Comparison of ENCODE assay signal across 1 cellular context in the genomic region with DNA sequence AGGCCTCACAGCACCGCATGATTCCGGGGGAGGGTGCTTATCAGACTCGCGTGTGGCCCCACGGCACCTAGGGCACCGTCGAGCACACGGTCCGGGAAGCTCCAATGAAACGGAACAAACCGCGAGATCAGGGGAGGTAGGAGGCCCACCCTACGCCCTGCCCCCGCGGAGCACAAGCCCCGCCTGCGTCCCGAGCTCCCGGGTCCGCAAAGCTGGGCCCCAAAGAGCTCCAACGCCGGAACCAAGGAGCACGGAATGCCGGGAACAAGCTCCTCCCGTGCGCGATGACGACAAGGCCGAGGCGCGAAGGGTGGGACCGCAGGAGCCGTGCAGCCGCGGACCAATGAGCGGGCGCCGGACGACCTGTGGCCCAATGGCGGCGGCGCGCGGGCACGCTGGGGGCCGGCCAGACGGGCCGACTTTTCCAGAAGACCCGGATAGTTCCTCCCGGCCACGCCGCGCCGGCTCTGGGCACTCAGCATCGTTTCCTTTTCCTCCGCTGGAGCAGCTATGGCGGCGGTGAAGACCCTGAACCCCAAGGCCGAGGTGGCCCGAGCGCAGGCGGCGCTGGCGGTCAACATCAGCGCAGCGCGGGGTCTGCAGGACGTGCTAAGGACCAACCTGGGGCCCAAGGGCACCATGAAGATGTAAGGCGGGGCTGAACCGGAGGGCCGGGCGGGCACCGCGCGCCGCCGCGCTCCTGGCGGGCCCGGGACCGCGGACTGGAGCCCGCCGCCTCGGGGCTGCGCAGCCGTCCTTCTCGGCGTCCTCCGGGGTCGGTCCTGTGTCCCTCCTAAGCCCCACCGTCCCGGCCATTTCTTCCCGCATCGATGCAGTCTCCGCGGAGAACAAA.
TF ChIP-seq lines count a peak whose summit lies in the region.

A gene with protein sequence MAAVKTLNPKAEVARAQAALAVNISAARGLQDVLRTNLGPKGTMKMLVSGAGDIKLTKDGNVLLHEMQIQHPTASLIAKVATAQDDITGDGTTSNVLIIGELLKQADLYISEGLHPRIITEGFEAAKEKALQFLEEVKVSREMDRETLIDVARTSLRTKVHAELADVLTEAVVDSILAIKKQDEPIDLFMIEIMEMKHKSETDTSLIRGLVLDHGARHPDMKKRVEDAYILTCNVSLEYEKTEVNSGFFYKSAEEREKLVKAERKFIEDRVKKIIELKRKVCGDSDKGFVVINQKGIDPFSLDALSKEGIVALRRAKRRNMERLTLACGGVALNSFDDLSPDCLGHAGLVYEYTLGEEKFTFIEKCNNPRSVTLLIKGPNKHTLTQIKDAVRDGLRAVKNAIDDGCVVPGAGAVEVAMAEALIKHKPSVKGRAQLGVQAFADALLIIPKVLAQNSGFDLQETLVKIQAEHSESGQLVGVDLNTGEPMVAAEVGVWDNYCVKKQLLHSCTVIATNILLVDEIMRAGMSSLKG (plus strand): TSS at position 427 of the 853 bp plus-strand sequence. CDS start 84 bp downstream, at position 511.
A gene (minus strand): TSS at position 106 of the 853 bp plus-strand sequence. CDS start 30,232 bp downstream, outside the sequence.

TF ChIP-seq in HEK293, 187 proteins besides CTCF, POLR2A, EP300 and RAD21 (continued from another document):
- TF ChIP-seq, protein P1, sequence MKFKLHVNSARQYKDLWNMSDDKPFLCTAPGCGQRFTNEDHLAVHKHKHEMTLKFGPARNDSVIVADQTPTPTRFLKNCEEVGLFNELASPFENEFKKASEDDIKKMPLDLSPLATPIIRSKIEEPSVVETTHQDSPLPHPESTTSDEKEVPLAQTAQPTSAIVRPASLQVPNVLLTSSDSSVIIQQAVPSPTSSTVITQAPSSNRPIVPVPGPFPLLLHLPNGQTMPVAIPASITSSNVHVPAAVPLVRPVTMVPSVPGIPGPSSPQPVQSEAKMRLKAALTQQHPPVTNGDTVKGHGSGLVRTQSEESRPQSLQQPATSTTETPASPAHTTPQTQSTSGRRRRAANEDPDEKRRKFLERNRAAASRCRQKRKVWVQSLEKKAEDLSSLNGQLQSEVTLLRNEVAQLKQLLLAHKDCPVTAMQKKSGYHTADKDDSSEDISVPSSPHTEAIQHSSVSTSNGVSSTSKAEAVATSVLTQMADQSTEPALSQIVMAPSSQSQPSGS (tag by site-specific recombination; IDR thresholded peaks at IDR 0.05; ENCODE audit: low read depth), result no peak
- TF ChIP-seq BCL11A (tag by site-specific recombination; IDR thresholded peaks at IDR 0.05; ENCODE audit: low read depth) (no peak), ZNF768 (tag by site-specific recombination; IDR thresholded peaks at IDR 0.05) (no peak), SP3 (tag by site-specific recombination; IDR thresholded peaks at IDR 0.05) (peak; percentile 87), ZFP3 (tag by site-specific recombination; IDR thresholded peaks at IDR 0.05; ENCODE audit: low read depth) (no peak), SCRT2 (tag by site-specific recombination; IDR thresholded peaks at IDR 0.05) (no peak), ZNF221 (tag by site-specific recombination; IDR thresholded peaks at IDR 0.05; ENCODE audit: borderline replicate concordance) (no peak), ZNF830 (tag by site-specific recombination; IDR thresholded peaks at IDR 0.05; ENCODE audit: low read depth) (no peak), ZNF624 (tag by site-specific recombination; IDR thresholded peaks at IDR 0.05) (no peak), ZNF248 (tag by site-specific recombination; IDR thresholded peaks at IDR 0.05) (no peak), SALL2 (tag by site-specific recombination; IDR thresholded peaks at IDR 0.05; ENCODE audit: borderline replicate concordance) (no peak), MEIS1 (CRISPR knock-in tag; IDR thresholded peaks at IDR 0.05; ENCODE audit: borderline replicate concordance) (no peak), PRDM1 (tag by site-specific recombination; IDR thresholded peaks at IDR 0.05) (no peak), GLIS2 (tag by site-specific recombination; IDR thresholded peaks at IDR 0.05) (peak; percentile 98), RBAK (tag by site-specific recombination; IDR thresholded peaks at IDR 0.05) (no peak), EGR2 (tag by site-specific recombination; IDR thresholded peaks at IDR 0.05; ENCODE audit: low read depth) (peak; percentile 76), ZFP37 (tag by site-specific recombination; IDR thresholded peaks at IDR 0.05) (no peak), ZXDB (tag by site-specific recombination; IDR thresholded peaks at IDR 0.05) (peak; percentile 79), ZNF76 (tag by site-specific recombination; IDR thresholded peaks at IDR 0.05; ENCODE audit: borderline replicate concordance, low read depth) (peak; percentile 87), ZNF600 (tag by site-specific recombination; IDR thresholded peaks at IDR 0.05) (no peak), ZNF112 (tag by site-specific recombination; IDR thresholded peaks at IDR 0.05) (no peak), ZNF174 (tag by site-specific recombination; IDR thresholded peaks at IDR 0.05) (no peak), ZNF571 (tag by site-specific recombination; IDR thresholded peaks at IDR 0.05) (no peak), ZBTB20 (tag by site-specific recombination; IDR thresholded peaks at IDR 0.05) (peak; percentile 96), ZNF184 (tag by site-specific recombination; IDR thresholded peaks at IDR 0.05) (no peak), ZNF510 (tag by site-specific recombination; IDR thresholded peaks at IDR 0.05; ENCODE audit: insufficient replicate concordance) (no peak), SETDB1 (IDR thresholded peaks at IDR 0.05; ENCODE audit: insufficient read length, low read length) (no peak), BCL11B (tag by site-specific recombination; IDR thresholded peaks at IDR 0.05; ENCODE audit: low read depth) (no peak)
- TF ChIP-seq, protein P2, sequence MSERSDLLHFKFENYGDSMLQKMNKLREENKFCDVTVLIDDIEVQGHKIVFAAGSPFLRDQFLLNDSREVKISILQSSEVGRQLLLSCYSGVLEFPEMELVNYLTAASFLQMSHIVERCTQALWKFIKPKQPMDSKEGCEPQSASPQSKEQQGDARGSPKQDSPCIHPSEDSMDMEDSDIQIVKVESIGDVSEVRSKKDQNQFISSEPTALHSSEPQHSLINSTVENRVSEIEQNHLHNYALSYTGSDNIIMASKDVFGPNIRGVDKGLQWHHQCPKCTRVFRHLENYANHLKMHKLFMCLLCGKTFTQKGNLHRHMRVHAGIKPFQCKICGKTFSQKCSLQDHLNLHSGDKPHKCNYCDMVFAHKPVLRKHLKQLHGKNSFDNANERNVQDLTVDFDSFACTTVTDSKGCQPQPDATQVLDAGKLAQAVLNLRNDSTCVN (tag by site-specific recombination; optimal IDR thresholded peaks at IDR 0.05), result peak; percentile 90
- TF ChIP-seq, protein P3, sequence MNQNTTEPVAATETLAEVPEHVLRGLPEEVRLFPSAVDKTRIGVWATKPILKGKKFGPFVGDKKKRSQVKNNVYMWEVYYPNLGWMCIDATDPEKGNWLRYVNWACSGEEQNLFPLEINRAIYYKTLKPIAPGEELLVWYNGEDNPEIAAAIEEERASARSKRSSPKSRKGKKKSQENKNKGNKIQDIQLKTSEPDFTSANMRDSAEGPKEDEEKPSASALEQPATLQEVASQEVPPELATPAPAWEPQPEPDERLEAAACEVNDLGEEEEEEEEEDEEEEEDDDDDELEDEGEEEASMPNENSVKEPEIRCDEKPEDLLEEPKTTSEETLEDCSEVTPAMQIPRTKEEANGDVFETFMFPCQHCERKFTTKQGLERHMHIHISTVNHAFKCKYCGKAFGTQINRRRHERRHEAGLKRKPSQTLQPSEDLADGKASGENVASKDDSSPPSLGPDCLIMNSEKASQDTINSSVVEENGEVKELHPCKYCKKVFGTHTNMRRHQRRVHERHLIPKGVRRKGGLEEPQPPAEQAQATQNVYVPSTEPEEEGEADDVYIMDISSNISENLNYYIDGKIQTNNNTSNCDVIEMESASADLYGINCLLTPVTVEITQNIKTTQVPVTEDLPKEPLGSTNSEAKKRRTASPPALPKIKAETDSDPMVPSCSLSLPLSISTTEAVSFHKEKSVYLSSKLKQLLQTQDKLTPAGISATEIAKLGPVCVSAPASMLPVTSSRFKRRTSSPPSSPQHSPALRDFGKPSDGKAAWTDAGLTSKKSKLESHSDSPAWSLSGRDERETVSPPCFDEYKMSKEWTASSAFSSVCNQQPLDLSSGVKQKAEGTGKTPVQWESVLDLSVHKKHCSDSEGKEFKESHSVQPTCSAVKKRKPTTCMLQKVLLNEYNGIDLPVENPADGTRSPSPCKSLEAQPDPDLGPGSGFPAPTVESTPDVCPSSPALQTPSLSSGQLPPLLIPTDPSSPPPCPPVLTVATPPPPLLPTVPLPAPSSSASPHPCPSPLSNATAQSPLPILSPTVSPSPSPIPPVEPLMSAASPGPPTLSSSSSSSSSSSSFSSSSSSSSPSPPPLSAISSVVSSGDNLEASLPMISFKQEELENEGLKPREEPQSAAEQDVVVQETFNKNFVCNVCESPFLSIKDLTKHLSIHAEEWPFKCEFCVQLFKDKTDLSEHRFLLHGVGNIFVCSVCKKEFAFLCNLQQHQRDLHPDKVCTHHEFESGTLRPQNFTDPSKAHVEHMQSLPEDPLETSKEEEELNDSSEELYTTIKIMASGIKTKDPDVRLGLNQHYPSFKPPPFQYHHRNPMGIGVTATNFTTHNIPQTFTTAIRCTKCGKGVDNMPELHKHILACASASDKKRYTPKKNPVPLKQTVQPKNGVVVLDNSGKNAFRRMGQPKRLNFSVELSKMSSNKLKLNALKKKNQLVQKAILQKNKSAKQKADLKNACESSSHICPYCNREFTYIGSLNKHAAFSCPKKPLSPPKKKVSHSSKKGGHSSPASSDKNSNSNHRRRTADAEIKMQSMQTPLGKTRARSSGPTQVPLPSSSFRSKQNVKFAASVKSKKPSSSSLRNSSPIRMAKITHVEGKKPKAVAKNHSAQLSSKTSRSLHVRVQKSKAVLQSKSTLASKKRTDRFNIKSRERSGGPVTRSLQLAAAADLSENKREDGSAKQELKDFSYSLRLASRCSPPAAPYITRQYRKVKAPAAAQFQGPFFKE (tag by site-specific recombination; IDR thresholded peaks at IDR 0.05; ENCODE audit: borderline replicate concordance), result no peak
- TF ChIP-seq, protein P4, sequence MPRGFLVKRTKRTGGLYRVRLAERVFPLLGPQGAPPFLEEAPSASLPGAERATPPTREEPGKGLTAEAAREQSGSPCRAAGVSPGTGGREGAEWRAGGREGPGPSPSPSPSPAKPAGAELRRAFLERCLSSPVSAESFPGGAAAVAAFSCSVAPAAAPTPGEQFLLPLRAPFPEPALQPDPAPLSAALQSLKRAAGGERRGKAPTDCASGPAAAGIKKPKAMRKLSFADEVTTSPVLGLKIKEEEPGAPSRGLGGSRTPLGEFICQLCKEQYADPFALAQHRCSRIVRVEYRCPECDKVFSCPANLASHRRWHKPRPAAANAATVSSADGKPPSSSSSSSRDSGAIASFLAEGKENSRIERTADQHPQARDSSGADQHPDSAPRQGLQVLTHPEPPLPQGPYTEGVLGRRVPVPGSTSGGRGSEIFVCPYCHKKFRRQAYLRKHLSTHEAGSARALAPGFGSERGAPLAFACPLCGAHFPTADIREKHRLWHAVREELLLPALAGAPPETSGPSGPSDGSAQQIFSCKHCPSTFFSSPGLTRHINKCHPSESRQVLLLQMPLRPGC (tag by site-specific recombination; IDR thresholded peaks at IDR 0.05), result no peak
- TF ChIP-seq, protein P5, sequence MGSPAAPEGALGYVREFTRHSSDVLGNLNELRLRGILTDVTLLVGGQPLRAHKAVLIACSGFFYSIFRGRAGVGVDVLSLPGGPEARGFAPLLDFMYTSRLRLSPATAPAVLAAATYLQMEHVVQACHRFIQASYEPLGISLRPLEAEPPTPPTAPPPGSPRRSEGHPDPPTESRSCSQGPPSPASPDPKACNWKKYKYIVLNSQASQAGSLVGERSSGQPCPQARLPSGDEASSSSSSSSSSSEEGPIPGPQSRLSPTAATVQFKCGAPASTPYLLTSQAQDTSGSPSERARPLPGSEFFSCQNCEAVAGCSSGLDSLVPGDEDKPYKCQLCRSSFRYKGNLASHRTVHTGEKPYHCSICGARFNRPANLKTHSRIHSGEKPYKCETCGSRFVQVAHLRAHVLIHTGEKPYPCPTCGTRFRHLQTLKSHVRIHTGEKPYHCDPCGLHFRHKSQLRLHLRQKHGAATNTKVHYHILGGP (tag by site-specific recombination; IDR thresholded peaks at IDR 0.05), result no peak
- TF ChIP-seq, protein P6, sequence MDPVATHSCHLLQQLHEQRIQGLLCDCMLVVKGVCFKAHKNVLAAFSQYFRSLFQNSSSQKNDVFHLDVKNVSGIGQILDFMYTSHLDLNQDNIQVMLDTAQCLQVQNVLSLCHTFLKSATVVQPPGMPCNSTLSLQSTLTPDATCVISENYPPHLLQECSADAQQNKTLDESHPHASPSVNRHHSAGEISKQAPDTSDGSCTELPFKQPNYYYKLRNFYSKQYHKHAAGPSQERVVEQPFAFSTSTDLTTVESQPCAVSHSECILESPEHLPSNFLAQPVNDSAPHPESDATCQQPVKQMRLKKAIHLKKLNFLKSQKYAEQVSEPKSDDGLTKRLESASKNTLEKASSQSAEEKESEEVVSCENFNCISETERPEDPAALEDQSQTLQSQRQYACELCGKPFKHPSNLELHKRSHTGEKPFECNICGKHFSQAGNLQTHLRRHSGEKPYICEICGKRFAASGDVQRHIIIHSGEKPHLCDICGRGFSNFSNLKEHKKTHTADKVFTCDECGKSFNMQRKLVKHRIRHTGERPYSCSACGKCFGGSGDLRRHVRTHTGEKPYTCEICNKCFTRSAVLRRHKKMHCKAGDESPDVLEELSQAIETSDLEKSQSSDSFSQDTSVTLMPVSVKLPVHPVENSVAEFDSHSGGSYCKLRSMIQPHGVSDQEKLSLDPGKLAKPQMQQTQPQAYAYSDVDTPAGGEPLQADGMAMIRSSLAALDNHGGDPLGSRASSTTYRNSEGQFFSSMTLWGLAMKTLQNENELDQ (tag by site-specific recombination; IDR thresholded peaks at IDR 0.05; ENCODE audit: low read depth), result no peak
